ENCODE assay signal across 9 cellular contexts in the genomic region with DNA sequence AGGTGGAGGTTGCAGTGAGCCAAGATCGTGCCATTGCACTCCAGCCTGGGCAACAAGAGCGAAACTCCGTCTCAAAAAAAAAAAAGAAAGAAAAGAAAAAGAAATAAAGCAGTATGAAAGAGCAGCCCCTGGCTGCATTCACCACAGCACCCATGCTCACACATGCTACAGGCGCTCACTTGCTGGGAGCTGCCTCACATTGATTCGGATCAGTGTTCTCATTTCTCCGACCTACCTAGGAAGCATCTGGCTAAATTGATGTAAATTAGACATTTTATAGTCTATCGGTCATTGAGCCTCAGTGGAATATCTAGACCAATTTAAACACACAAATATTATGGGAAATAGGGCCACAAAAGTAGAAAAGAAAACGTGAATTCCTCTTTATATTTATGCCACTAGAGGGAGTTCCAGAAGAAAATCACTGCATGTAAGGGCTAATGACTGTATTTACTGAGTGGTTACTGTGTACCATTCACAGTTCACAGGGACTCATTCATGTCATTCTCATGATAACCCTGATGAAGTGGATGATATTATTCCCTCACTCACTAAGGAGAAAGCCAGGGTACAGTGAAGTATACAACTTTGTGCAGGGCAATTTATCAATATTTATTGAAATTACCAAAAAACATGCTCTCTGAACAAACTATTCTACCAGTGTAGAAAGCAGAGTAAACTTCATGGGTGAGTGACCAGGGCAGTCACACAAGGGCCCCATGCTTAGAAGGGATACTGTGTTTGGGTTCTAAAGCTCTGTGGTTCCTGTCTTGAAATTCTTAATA. TPM values are rescaled to one million over a fixed set of nuclear protein-coding genes. Genes with fewer than 3 reads are reported as not detected.
DNase-seq lines count a peak whose midpoint lies in the region; ATAC-seq and TF ChIP-seq lines count a peak whose summit lies in the region.
"Had no signal": no experiment of that assay in that cellular context is flagged by ENCODE, and none has a peak within 500 bp of the region (broad histone marks: within the 10 kb centered on the region; RNA-seq: fewer than 3 reads in every experiment).

No MANE protein-coding gene starts in this region.

- peaks cover 3 to 32% (median 18%) of the 10 kb centered on the region in 9 donors for H3K4me1 ChIP-seq in heart right ventricle
- no peaks in the 10 kb centered on the region for H3K4me1 ChIP-seq in neural progenitor cell

- H3K4me2 ChIP-seq in neural progenitor cell, result no peak overlapping the region

- H3K9ac ChIP-seq in neural progenitor cell, result no peak overlapping the region

- no peaks in the 10 kb centered on the region for H3K79me2 ChIP-seq in neural progenitor cell (ENCODE audit: low read depth)

- 74 to 75% methylated on average over 7 to 8 of the region's 8 CpGs for WGBS in heart right ventricle, 2 donors

- H3K27ac ChIP-seq in heart right ventricle (no peak overlapping the region), neural progenitor cell (no peak overlapping the region)

- TF ChIP-seq CTCF in heart right ventricle (IDR thresholded peaks at IDR 0.05), result peak; percentile 30 to 74 (median 62)
- TF ChIP-seq CTCF in neural progenitor cell (IDR thresholded peaks at IDR 0.05), result peak; percentile 71

- DNase-seq in heart right ventricle (no peak), Right ventricle myocardium superior (no peak), NCI-H526 treated with DMSO at 0.1 percent for 48 hours (lab: John Stamatoyannopoulos, UW) (peak; percentile 12), cerebellar cortex (ENCODE audit: low spot score) (peak; percentile 66), neural progenitor cell (ENCODE audit: low spot score) (peak; percentile 21)
- no peak for DNase-seq in stimulated activated CD4-positive, alpha-beta T cell treated with anti-CD3 and anti-CD28 coated beads, Interleukin-1b, Interleukin-23, amount 100 ng/mL, for 48 hours
- no peak for DNase-seq in activated CD4-positive, CD25-positive, alpha-beta regulatory T cell treated with anti-CD3 and anti-CD28 coated beads, Interleukin-2, amount 50 U/mL, for 72 hours

- no peaks in the 10 kb centered on the region for H3K36me3 Mint-ChIP-seq in neural progenitor cell
- H3K36me3 Mint-ChIP-seq in activated T-helper 17 cell treated with anti-CD3 and anti-CD28 coated beads, Interleukin-2, amount 50 U/mL, for 72 hours (ENCODE audit: low read depth), result peaks cover 6% of the 10 kb centered on the region
- H3K36me3 Mint-ChIP-seq: activated naive CD4-positive, alpha-beta T cell treated with anti-CD3 and anti-CD28 coated beads, Interleukin-2, amount 50 U/mL, for 24 hours had no signal

- H3K4me3 ChIP-seq in heart right ventricle, result no peak overlapping the region
- no peak overlapping the region for H3K4me3 ChIP-seq in neural progenitor cell

- H3K9me3 Mint-ChIP-seq in neural progenitor cell, result no peaks in the 10 kb centered on the region
- no peaks in the 10 kb centered on the region for H3K9me3 Mint-ChIP-seq in activated T-helper 17 cell treated with anti-CD3 and anti-CD28 coated beads, Interleukin-2, amount 50 U/mL, for 72 hours
- H3K9me3 Mint-ChIP-seq: activated naive CD4-positive, alpha-beta T cell treated with anti-CD3 and anti-CD28 coated beads, Interleukin-2, amount 50 U/mL, for 24 hours had no signal

- H3K9me3 ChIP-seq in heart right ventricle (no peaks in the 10 kb centered on the region), neural progenitor cell (ENCODE audit: low read depth) (no peaks in the 10 kb centered on the region)

- H3F3A ChIP-seq in neural progenitor cell (ENCODE audit: low read depth), result peaks cover 15% of the 10 kb centered on the region

- H3K4me1 Mint-ChIP-seq in neural progenitor cell, result peaks cover 8% of the 10 kb centered on the region
- H3K4me1 Mint-ChIP-seq in activated T-helper 17 cell treated with anti-CD3 and anti-CD28 coated beads, Interleukin-2, amount 50 U/mL, for 72 hours, result peaks cover 11% of the 10 kb centered on the region

- intact Hi-C loops in heart right ventricle (cut with DNase I), result loop anchor here in 4 of 10 donors (2.0 to 10.0 kb wide), 4 partner anchors 33 to 103 kb away; no protein-coding TSS in a partner anchor
- intact Hi-C loops in Right ventricle myocardium superior (cut with DNase I), result loop anchor here (5.0 kb wide), 1 partner anchor 36 kb away; no protein-coding TSS in a partner anchor

- H4K20me1 ChIP-seq in neural progenitor cell (ENCODE audit: low read depth), result no peaks in the 10 kb centered on the region

- no peaks in the 10 kb centered on the region for H3K27me3 Mint-ChIP-seq in neural progenitor cell (ENCODE audit: insufficient read depth, low read depth)
- H3K27me3 Mint-ChIP-seq in activated T-helper 17 cell treated with anti-CD3 and anti-CD28 coated beads, Interleukin-2, amount 50 U/mL, for 72 hours, result peaks cover 3% of the 10 kb centered on the region

- no peak overlapping the region for H2AFZ ChIP-seq in neural progenitor cell (replicated peaks)

- no peak overlapping the region for H3K4me3 Mint-ChIP-seq in neural progenitor cell
- H3K4me3 Mint-ChIP-seq in activated T-helper 17 cell treated with anti-CD3 and anti-CD28 coated beads, Interleukin-2, amount 50 U/mL, for 72 hours, result no peak overlapping the region
- H3K4me3 Mint-ChIP-seq: activated naive CD4-positive, alpha-beta T cell treated with anti-CD3 and anti-CD28 coated beads, Interleukin-2, amount 50 U/mL, for 24 hours had no signal

- H3K36me3 ChIP-seq in heart right ventricle (no peaks in the 10 kb centered on the region), neural progenitor cell (no peaks in the 10 kb centered on the region)

- no peak overlapping the region for H3K27ac Mint-ChIP-seq in neural progenitor cell
- no peak overlapping the region for H3K27ac Mint-ChIP-seq in activated T-helper 17 cell treated with anti-CD3 and anti-CD28 coated beads, Interleukin-2, amount 50 U/mL, for 72 hours
- H3K27ac Mint-ChIP-seq: activated naive CD4-positive, alpha-beta T cell treated with anti-CD3 and anti-CD28 coated beads, Interleukin-2, amount 50 U/mL, for 24 hours had no signal

- ATAC-seq in heart right ventricle (no peak), Right ventricle myocardium superior (ENCODE audit: poor library complexity) (no peak)
- no peak for ATAC-seq in activated T-helper 17 cell treated with anti-CD3 and anti-CD28 coated beads, Interleukin-2, amount 50 U/mL, for 72 hours (replicated peaks)

- H3K27me3 ChIP-seq in heart right ventricle (peaks cover 0 to 11% (median 0%) of the 10 kb centered on the region in 7 donors), neural progenitor cell (no peaks in the 10 kb centered on the region)

RNA-seq across cellular contexts. Expression of a gene that starts 5.3 kb away (rescaled TPM):
- total RNA-seq in heart right ventricle (10 to 100 TPM in 2 of 10 donors, 1 to 10 TPM in 8; 1.6 to 13.6 (median 3.2) TPM), Right ventricle myocardium superior (10.3 TPM), neural progenitor cell (ENCODE audit: low replicate concordance) (not detected in 2 replicates)
- polyA plus RNA-seq in heart right ventricle, result 1 to 10 TPM in 1 of 2 donors, under 1 TPM in 1; 0.19 to 3.1 TPM
- total RNA-seq in activated T-helper 17 cell treated with anti-CD3 and anti-CD28 coated beads, Interleukin-2, amount 50 U/mL, for 72 hours, result not detected

RNA-seq across cellular contexts. Expression of a gene that starts 18.6 kb away (rescaled TPM):
- total RNA-seq in heart right ventricle, result 10 to 100 TPM; 10.2 to 31.0 (median 18.2) TPM
- polyA plus RNA-seq in heart right ventricle, result 10 to 100 TPM; 10.4 to 41.3 TPM
- 18.4 TPM for total RNA-seq in Right ventricle myocardium superior
- total RNA-seq in neural progenitor cell (ENCODE audit: low replicate concordance), result 25.4 and 37.4 TPM in 2 replicates
- 10 to 100 TPM; 19.3 to 46.1 TPM for total RNA-seq in activated T-helper 17 cell treated with anti-CD3 and anti-CD28 coated beads, Interleukin-2, amount 50 U/mL, for 72 hours

RNA-seq across cellular contexts. Expression of a gene that starts 29.3 kb away (rescaled TPM):
- total RNA-seq in heart right ventricle (10 to 100 TPM in 1 of 10 donors, 1 to 10 TPM in 2, under 1 TPM in 1, not detected in 6; 0.53 to 14.7 (median 6.0) TPM), Right ventricle myocardium superior (not detected), neural progenitor cell (ENCODE audit: low replicate concordance) (not detected in 2 replicates)
- polyA plus RNA-seq in heart right ventricle, result under 1 TPM in 1 of 2 donors, not detected in 1; 0.06 TPM
- total RNA-seq in activated T-helper 17 cell treated with anti-CD3 and anti-CD28 coated beads, Interleukin-2, amount 50 U/mL, for 72 hours, result 1 to 10 TPM in 1 of 2 donors, not detected in 1; 2.6 TPM

Comparison
In these comparisons a context has a peak if more than half of its experiments do, and no peak if none do; other contexts are left out.
1. DNase-seq: peak in NCI-H526 treated with DMSO at 0.1 percent for 48 hours (single experiment), cerebellar cortex (single experiment) and neural progenitor cell (single experiment); none in heart right ventricle (0 of 2), Right ventricle myocardium superior (single experiment), stimulated activated CD4-positive, alpha-beta T cell treated with anti-CD3 and anti-CD28 coated beads, Interleukin-1b, Interleukin-23, amount 100 ng/mL, for 48 hours (single experiment) and activated CD4-positive, CD25-positive, alpha-beta regulatory T cell treated with anti-CD3 and anti-CD28 coated beads, Interleukin-2, amount 50 U/mL, for 72 hours (single experiment).